In genomic region chr15:72304596-72304995, GRCh38 we compare ENCODE assay signal across 28 cellular contexts. TPM values are rescaled to one million over a fixed set of nuclear protein-coding genes. Genes with fewer than 3 reads are reported as not detected.
"Had no signal": no experiment of that assay in that cellular context is flagged by ENCODE, and none has a peak within 500 bp of the region (broad histone marks: within the 10 kb centered on the region; RNA-seq: fewer than 3 reads in every experiment).

No MANE protein-coding gene starts in this region.

- H3K9me3 Mint-ChIP-seq: activated naive CD4-positive, alpha-beta T cell treated with anti-CD3 and anti-CD28 coated beads, Interleukin-2, amount 50 U/mL, for 24 hours; activated naive CD8-positive, alpha-beta T cell treated with anti-CD3 and anti-CD28 coated beads, Interleukin-2, amount 50 U/mL, for 24 hours; activated T-cell treated with anti-CD3 and anti-CD28 coated beads, Interleukin-2, amount 50 U/mL, for 72 hours; activated T-helper 2 cell treated with anti-CD3 and anti-CD28 coated beads, Interferon-gamma antibody, Interleukin-2, Interleukin-4, amounts not matched to agents 10 μg/mL and 5 μg/mL and 100 μg/mL, durations not matched to agents 14 hours and 24 hours and 36 hours; brain; central memory CD8-positive, alpha-beta T cell; T-helper 1 cell treated with Interleukin-12 subunit alpha and Interleukin-12 subunit beta and Interleukin-4 antibody, amounts not matched to agents 30 μg/mL and 1 μg/mL, for 36 hours; WTC11 had no signal

- H3K4me3 Mint-ChIP-seq: activated CD8-positive, alpha-beta T cell treated with anti-CD3 and anti-CD28 coated beads, Interleukin-2, amount 10 ng/mL, durations not matched to agents 7 days and 5 days; activated naive CD4-positive, alpha-beta T cell treated with anti-CD3 and anti-CD28 coated beads, Interleukin-2, amount 50 U/mL, for 24 hours; activated naive CD8-positive, alpha-beta T cell treated with anti-CD3 and anti-CD28 coated beads, Interleukin-2, amount 50 U/mL, for 24 hours; activated T-cell treated with anti-CD3 and anti-CD28 coated beads, Interleukin-2, amount 50 U/mL, for 72 hours; central memory CD8-positive, alpha-beta T cell; T-helper 1 cell treated with Interleukin-12 subunit alpha and Interleukin-12 subunit beta and Interleukin-4 antibody, amounts not matched to agents 30 μg/mL and 1 μg/mL, for 36 hours; WTC11 had no signal

- H3K36me3 Mint-ChIP-seq: WTC11 had no signal

- H3K36me3 ChIP-seq: Peyer's patch had no signal

- H3K4me3 ChIP-seq: K562, Peyer's patch had no signal

- H3K4me1 ChIP-seq: Peyer's patch had no signal

- H3K27me3 Mint-ChIP-seq: activated naive CD4-positive, alpha-beta T cell treated with anti-CD3 and anti-CD28 coated beads, Interleukin-2, amount 50 U/mL, for 24 hours; activated naive CD8-positive, alpha-beta T cell treated with anti-CD3 and anti-CD28 coated beads, Interleukin-2, amount 50 U/mL, for 24 hours; central memory CD8-positive, alpha-beta T cell had no signal

- H3K27ac ChIP-seq: Peyer's patch, RWPE1 had no signal

- DNase-seq: activated CD4-positive, alpha-beta T cell treated with anti-CD3 and anti-CD28 coated beads for 48 hours; activated CD4-positive, alpha-beta T cell treated with anti-CD3 and anti-CD28 coated beads, Interleukin-2, amount 50 U/mL, for 4 hours; activated CD4-positive, CD25-positive, alpha-beta regulatory T cell treated with anti-CD3 and anti-CD28 coated beads, Interleukin-2, amount 50 U/mL, for 72 hours; activated CD8-positive, alpha-beta T cell treated with anti-CD3 and anti-CD28 coated beads, Interleukin-2, amount 10 ng/mL, durations not matched to agents 7 days and 5 days; activated gamma-delta T cell treated with Interleukin-2 at 50 U/mL for 16 hours; activated naive CD8-positive, alpha-beta T cell treated with anti-CD3 and anti-CD28 coated beads, Interleukin-2, amount 50 U/mL, for 24 hours; activated T-cell treated with anti-CD3 and anti-CD28 coated beads, Interleukin-2, amount 50 U/mL, for 72 hours; amygdala; Karpas-422; NCI-H1105 treated with DMSO at 0.1 percent for 48 hours; NCI-H1436 treated with DMSO at 0.1 percent for 48 hours; NCI-H187 treated with DMSO at 0.1 percent for 48 hours; NCI-H2081 treated with DMSO at 0.1 percent for 48 hours; NCI-H446; NCI-H524; SHP77 treated with DMSO at 0.1 percent for 48 hours; T-helper 9 cell had no signal

- H3K27ac Mint-ChIP-seq: activated CD8-positive, alpha-beta T cell treated with anti-CD3 and anti-CD28 coated beads, Interleukin-2, amount 10 ng/mL, durations not matched to agents 7 days and 5 days; activated naive CD4-positive, alpha-beta T cell treated with anti-CD3 and anti-CD28 coated beads, Interleukin-2, amount 50 U/mL, for 24 hours; activated naive CD8-positive, alpha-beta T cell treated with anti-CD3 and anti-CD28 coated beads, Interleukin-2, amount 50 U/mL, for 24 hours; activated T-cell treated with anti-CD3 and anti-CD28 coated beads, Interleukin-2, amount 50 U/mL, for 72 hours; activated T-helper 2 cell treated with anti-CD3 and anti-CD28 coated beads, Interferon-gamma antibody, Interleukin-2, Interleukin-4, amounts not matched to agents 10 μg/mL and 5 μg/mL and 100 μg/mL, durations not matched to agents 14 hours and 24 hours and 36 hours; T-helper 1 cell treated with Interleukin-12 subunit alpha and Interleukin-12 subunit beta and Interleukin-4 antibody, amounts not matched to agents 30 μg/mL and 1 μg/mL, for 36 hours; WTC11 had no signal

- ATAC-seq: activated CD8-positive, alpha-beta T cell treated with anti-CD3 and anti-CD28 coated beads, Interleukin-2, amount 10 ng/mL, durations not matched to agents 7 days and 5 days; activated naive CD8-positive, alpha-beta T cell treated with anti-CD3 and anti-CD28 coated beads, Interleukin-2, amount 50 U/mL, for 24 hours; activated T-cell treated with anti-CD3 and anti-CD28 coated beads, Interleukin-2, amount 50 U/mL, for 72 hours; K562; WTC11 had no signal

- H3K9me3 ChIP-seq: Peyer's patch had no signal

- H3K27me3 ChIP-seq: Peyer's patch had no signal

- H3K4me1 Mint-ChIP-seq: WTC11 had no signal

RNA-seq across cellular contexts. Expression of gene CELF6, which starts 15.4 kb away (rescaled TPM):
- total RNA-seq: astrocyte, K562, SK-MEL-5, WTC11 had no signal
